1 cellular context compared by ENCODE assay signal in the genomic region with DNA sequence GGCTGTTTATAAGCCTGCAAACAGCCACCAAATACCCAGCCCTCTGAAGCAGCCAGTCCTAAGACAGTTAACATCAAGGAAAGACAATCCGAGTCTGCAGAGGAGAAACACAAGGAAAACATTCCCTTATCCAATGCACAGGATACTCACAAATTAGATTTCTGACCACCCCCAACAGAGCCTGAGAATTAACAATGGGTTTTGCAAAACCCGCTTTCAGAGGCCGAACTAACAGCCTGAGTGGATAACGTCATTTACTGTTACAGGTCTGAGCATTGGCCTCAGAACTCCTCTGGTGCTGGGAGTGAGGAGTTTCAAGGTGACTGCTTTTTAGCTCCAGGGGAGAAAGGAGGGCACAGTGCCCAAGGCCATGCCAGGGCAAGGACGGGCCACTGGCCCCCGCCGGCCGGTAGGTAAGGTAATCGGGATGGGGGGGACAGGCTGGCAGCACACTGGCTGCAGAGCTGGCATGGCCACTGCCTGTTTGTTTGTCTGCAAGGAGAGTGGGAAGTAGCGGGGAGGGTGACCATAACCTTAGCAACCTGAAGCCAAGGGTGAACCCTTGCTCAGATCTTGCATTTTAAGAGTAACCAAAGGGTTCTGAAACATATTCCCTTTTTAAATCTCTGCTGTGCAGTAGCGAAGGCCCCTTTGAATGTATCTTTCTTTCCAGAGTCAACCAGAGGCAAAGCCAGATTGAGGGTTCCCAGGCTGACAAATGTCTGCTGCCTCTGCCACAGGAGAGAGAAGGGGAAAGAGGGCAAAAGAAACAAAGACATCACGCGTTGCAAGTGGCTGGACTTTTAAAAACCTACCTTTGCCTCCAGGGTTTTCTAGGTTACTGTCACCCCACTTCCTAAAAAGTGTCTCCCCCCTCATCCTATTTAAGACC.
TF ChIP-seq lines count a peak whose summit lies in the region.

No MANE protein-coding gene starts in this region.

TF ChIP-seq in K562, 482 proteins besides CTCF, POLR2A, EP300 and RAD21 (continues in another document):
- TF ChIP-seq, protein P1, sequence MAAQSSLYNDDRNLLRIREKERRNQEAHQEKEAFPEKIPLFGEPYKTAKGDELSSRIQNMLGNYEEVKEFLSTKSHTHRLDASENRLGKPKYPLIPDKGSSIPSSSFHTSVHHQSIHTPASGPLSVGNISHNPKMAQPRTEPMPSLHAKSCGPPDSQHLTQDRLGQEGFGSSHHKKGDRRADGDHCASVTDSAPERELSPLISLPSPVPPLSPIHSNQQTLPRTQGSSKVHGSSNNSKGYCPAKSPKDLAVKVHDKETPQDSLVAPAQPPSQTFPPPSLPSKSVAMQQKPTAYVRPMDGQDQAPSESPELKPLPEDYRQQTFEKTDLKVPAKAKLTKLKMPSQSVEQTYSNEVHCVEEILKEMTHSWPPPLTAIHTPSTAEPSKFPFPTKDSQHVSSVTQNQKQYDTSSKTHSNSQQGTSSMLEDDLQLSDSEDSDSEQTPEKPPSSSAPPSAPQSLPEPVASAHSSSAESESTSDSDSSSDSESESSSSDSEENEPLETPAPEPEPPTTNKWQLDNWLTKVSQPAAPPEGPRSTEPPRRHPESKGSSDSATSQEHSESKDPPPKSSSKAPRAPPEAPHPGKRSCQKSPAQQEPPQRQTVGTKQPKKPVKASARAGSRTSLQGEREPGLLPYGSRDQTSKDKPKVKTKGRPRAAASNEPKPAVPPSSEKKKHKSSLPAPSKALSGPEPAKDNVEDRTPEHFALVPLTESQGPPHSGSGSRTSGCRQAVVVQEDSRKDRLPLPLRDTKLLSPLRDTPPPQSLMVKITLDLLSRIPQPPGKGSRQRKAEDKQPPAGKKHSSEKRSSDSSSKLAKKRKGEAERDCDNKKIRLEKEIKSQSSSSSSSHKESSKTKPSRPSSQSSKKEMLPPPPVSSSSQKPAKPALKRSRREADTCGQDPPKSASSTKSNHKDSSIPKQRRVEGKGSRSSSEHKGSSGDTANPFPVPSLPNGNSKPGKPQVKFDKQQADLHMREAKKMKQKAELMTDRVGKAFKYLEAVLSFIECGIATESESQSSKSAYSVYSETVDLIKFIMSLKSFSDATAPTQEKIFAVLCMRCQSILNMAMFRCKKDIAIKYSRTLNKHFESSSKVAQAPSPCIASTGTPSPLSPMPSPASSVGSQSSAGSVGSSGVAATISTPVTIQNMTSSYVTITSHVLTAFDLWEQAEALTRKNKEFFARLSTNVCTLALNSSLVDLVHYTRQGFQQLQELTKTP (IDR thresholded peaks at IDR 0.05; ENCODE audit: low read depth in 1 of 2, partially characterized antibody in 2 of 2) = peak; percentile 32 to 43
- TF ChIP-seq DMBX1 (CRISPR knock-in tag; IDR thresholded peaks at IDR 0.05; ENCODE audit: borderline replicate concordance) = peak; percentile 36; the same call in 1 of the 2 replicates
- no peak for TF ChIP-seq HDAC8 (tag; IDR thresholded peaks at IDR 0.05)
- no peak for TF ChIP-seq ZFP1 (CRISPR knock-in tag; IDR thresholded peaks at IDR 0.05)
- TF ChIP-seq TFAP4 (CRISPR knock-in tag; IDR thresholded peaks at IDR 0.05; ENCODE audit: borderline replicate concordance) = no peak
- 0 out of 2 replicates have a peak, but pooled peaks have one; percentile 4 for TF ChIP-seq ILK (tag; IDR thresholded peaks at IDR 0.05; ENCODE audit: borderline replicate concordance, low read depth)
- TF ChIP-seq JUND (IDR thresholded peaks at IDR 0.05; ENCODE audit: borderline replicate concordance, low read depth, low read length) = 0 out of 2 replicates have a peak, but pooled peaks have one; percentile 26
- TF ChIP-seq JUND (tag; IDR thresholded peaks at IDR 0.05; ENCODE audit: borderline replicate concordance, low read depth, low read length) = 0 out of 3 replicates have a peak, but pooled peaks have one; percentile 4
- TF ChIP-seq, protein P2, sequence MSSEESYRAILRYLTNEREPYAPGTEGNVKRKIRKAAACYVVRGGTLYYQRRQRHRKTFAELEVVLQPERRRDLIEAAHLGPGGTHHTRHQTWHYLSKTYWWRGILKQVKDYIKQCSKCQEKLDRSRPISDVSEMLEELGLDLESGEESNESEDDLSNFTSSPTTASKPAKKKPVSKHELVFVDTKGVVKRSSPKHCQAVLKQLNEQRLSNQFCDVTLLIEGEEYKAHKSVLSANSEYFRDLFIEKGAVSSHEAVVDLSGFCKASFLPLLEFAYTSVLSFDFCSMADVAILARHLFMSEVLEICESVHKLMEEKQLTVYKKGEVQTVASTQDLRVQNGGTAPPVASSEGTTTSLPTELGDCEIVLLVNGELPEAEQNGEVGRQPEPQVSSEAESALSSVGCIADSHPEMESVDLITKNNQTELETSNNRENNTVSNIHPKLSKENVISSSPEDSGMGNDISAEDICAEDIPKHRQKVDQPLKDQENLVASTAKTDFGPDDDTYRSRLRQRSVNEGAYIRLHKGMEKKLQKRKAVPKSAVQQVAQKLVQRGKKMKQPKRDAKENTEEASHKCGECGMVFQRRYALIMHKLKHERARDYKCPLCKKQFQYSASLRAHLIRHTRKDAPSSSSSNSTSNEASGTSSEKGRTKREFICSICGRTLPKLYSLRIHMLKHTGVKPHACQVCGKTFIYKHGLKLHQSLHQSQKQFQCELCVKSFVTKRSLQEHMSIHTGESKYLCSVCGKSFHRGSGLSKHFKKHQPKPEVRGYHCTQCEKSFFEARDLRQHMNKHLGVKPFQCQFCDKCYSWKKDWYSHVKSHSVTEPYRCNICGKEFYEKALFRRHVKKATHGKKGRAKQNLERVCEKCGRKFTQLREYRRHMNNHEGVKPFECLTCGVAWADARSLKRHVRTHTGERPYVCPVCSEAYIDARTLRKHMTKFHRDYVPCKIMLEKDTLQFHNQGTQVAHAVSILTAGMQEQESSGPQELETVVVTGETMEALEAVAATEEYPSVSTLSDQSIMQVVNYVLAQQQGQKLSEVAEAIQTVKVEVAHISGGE (CRISPR knock-in tag; IDR thresholded peaks at IDR 0.05) = peak in 1 of 3 experiments; percentile 80; a peak in 2 of 6 replicates
- TF ChIP-seq ZFX (CRISPR knock-in tag; IDR thresholded peaks at IDR 0.05) = peak; percentile 44
- peak; percentile 38 for TF ChIP-seq SUPT5H (IDR thresholded peaks at IDR 0.05)
- TF ChIP-seq NCOA4 (IDR thresholded peaks at IDR 0.05; ENCODE audit: partially characterized antibody) = no peak
- TF ChIP-seq ETV6 (IDR thresholded peaks at IDR 0.05; ENCODE audit: borderline replicate concordance in 1 of 2, low read depth in 2 of 2, low read length in 1 of 2) = no peak
- no peak for TF ChIP-seq ETV6 (CRISPR knock-in tag; IDR thresholded peaks at IDR 0.05; ENCODE audit: borderline replicate concordance)
- peak; percentile 38; the same call in 1 of the 2 replicates for TF ChIP-seq SMAD4 (CRISPR knock-in tag; conservative IDR thresholded peaks at IDR 0.05)
- no peak for TF ChIP-seq STAT5A (IDR thresholded peaks at IDR 0.05; ENCODE audit: borderline replicate concordance, low read length)
- no peak for TF ChIP-seq HDAC6 (IDR thresholded peaks at IDR 0.05; ENCODE audit: low read depth, low read length)
- no peak for TF ChIP-seq ID3 (CRISPR knock-in tag; IDR thresholded peaks at IDR 0.05)
- no peak for TF ChIP-seq ID3 (tag; IDR thresholded peaks at IDR 0.05)
- TF ChIP-seq TRIM24 (IDR thresholded peaks at IDR 0.05) = no peak
- peak; percentile 64 for TF ChIP-seq CREB3 (tag; conservative IDR thresholded peaks at IDR 0.05; ENCODE audit: low read depth)
- peak; percentile 50 for TF ChIP-seq SPI1 (IDR thresholded peaks at IDR 0.05; ENCODE audit: borderline replicate concordance, low read depth, low read length)
- no peak for TF ChIP-seq MAFK (IDR thresholded peaks at IDR 0.05; ENCODE audit: low read length)
- TF ChIP-seq KDM2B (CRISPR knock-in tag; IDR thresholded peaks at IDR 0.05) = no peak
- no peak for TF ChIP-seq ZBTB26 (CRISPR knock-in tag; IDR thresholded peaks at IDR 0.05)
- TF ChIP-seq ZBTB1 (CRISPR knock-in tag; IDR thresholded peaks at IDR 0.05; ENCODE audit: borderline replicate concordance, low read depth) = no peak
- no peak for TF ChIP-seq ATF6 (CRISPR knock-in tag; IDR thresholded peaks at IDR 0.05)
- peak; percentile 45; the same call in 1 of the 2 replicates for TF ChIP-seq ATF7 (IDR thresholded peaks at IDR 0.05)
- peak; percentile 45 for TF ChIP-seq CHD1 (IDR thresholded peaks at IDR 0.05; ENCODE audit: low read length)
- TF ChIP-seq MYNN (IDR thresholded peaks at IDR 0.05) = 0 out of 2 replicates have a peak, but pooled peaks have one; percentile 31
- no peak for TF ChIP-seq MYNN (CRISPR knock-in tag; IDR thresholded peaks at IDR 0.05)
- TF ChIP-seq RB1 (IDR thresholded peaks at IDR 0.05; ENCODE audit: low read depth) = no peak
- TF ChIP-seq NONO (IDR thresholded peaks at IDR 0.05; ENCODE audit: low read depth in 2 of 2, low read length in 1 of 2) = no peak
- no peak for TF ChIP-seq ETV5 (CRISPR knock-in tag; IDR thresholded peaks at IDR 0.05; ENCODE audit: low read depth)
- no peak for TF ChIP-seq GATAD2B (IDR thresholded peaks at IDR 0.05; ENCODE audit: borderline replicate concordance)
- 0 out of 4 replicates have a peak, but pooled peaks of 1 of the 2 experiments have one; percentile 20 for TF ChIP-seq TEAD1 (CRISPR knock-in tag; IDR thresholded peaks at IDR 0.05)
- TF ChIP-seq POLR2G (IDR thresholded peaks at IDR 0.05; ENCODE audit: low read depth, low read length) = peak; percentile 58
- TF ChIP-seq CEBPG (CRISPR knock-in tag; IDR thresholded peaks at IDR 0.05) = 0 out of 2 replicates have a peak, but pooled peaks have one; percentile 32
- TF ChIP-seq CEBPG (tag; conservative IDR thresholded peaks at IDR 0.05 in 1 of 2, IDR thresholded peaks at IDR 0.05 in 1 of 2) = no peak
- peak; percentile 64 for TF ChIP-seq RBFOX2 (IDR thresholded peaks at IDR 0.05; ENCODE audit: low read depth, low read length)
- 0 out of 2 replicates have a peak, but pooled peaks have one; percentile 54 for TF ChIP-seq THAP12 (CRISPR knock-in tag; IDR thresholded peaks at IDR 0.05)
- TF ChIP-seq CXXC5 (CRISPR knock-in tag; IDR thresholded peaks at IDR 0.05) = 0 out of 2 replicates have a peak, but pooled peaks have one; percentile 33
- TF ChIP-seq, protein P3, sequence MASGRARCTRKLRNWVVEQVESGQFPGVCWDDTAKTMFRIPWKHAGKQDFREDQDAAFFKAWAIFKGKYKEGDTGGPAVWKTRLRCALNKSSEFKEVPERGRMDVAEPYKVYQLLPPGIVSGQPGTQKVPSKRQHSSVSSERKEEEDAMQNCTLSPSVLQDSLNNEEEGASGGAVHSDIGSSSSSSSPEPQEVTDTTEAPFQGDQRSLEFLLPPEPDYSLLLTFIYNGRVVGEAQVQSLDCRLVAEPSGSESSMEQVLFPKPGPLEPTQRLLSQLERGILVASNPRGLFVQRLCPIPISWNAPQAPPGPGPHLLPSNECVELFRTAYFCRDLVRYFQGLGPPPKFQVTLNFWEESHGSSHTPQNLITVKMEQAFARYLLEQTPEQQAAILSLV (tag; IDR thresholded peaks at IDR 0.05) = 0 out of 2 replicates have a peak, but pooled peaks have one; percentile 18
- peak; percentile 33 for TF ChIP-seq RBBP5 (IDR thresholded peaks at IDR 0.05; ENCODE audit: borderline replicate concordance, insufficient read depth, low read length, poor library complexity, severe bottlenecking)
